In genomic region chr13:98741741-98742435, GRCh38 we compare ENCODE assay signal across 23 cellular contexts. TPM values are rescaled to one million over a fixed set of nuclear protein-coding genes. Genes with fewer than 3 reads are reported as not detected.
A peak's percentile ranks its signal among the peaks of the same experiment; 100 is the strongest.
DNase-seq lines count a peak whose midpoint lies in the region; ATAC-seq, FAIRE-seq and TF ChIP-seq lines count a peak whose summit lies in the region.
"Had no signal": no experiment of that assay in that cellular context is flagged by ENCODE, and none has a peak within 500 bp of the region (broad histone marks: within the 10 kb centered on the region; RNA-seq: fewer than 3 reads in every experiment).

No MANE protein-coding gene starts in this region.

- no peak for TF ChIP-seq POLR2A in HepG2 (IDR thresholded peaks at IDR 0.05; ENCODE audit: insufficient read depth in 1 of 2, low read depth in 2 of 2, low read length in 2 of 2)
- TF ChIP-seq POLR2A in suprapubic skin (IDR thresholded peaks at IDR 0.05): no peak

- CTCF ChIA-PET in HepG2 (lab: Yijun Ruan, JAX; ENCODE audit: low intra/inter-chr PET ratio, low total read pairs): no interaction called here

- H3K27me3 ChIP-seq in HepG2 (ENCODE audit: control insufficient read depth in 1 of 2, insufficient read depth in 2 of 2, low read length in 2 of 2): no peaks in the 10 kb centered on the region
- H3K27me3 ChIP-seq in neural progenitor cell: no peaks in the 10 kb centered on the region
- H3K27me3 ChIP-seq in suprapubic skin: no peaks in the 10 kb centered on the region
- H3K27me3 ChIP-seq: BLaER1, brain microvascular endothelial cell, spleen, tibial artery had no signal

- POLR2A ChIA-PET in HepG2 (lab: Yijun Ruan, JAX): no interaction called here

- peaks cover 22% of the 10 kb centered on the region for H3K9me3 Mint-ChIP-seq in neural progenitor cell

- H3F3A ChIP-seq in neural progenitor cell (ENCODE audit: low read depth): no peaks in the 10 kb centered on the region

- peaks cover 8% of the 10 kb centered on the region for H3K27me3 Mint-ChIP-seq in neural progenitor cell (ENCODE audit: insufficient read depth, low read depth)
- H3K27me3 Mint-ChIP-seq: activated naive CD8-positive, alpha-beta T cell treated with anti-CD3 and anti-CD28 coated beads, Interleukin-2, amount 10 ng/mL, durations not matched to agents 7 days and 5 days had no signal

- TF ChIP-seq CTCF in C4-2B (conservative IDR thresholded peaks at IDR 0.05) (no peak), HepG2 (CRISPR knock-in tag; IDR thresholded peaks at IDR 0.05) (no peak), neural progenitor cell (IDR thresholded peaks at IDR 0.05) (no peak), suprapubic skin (IDR thresholded peaks at IDR 0.05) (no peak)

- H3K4me2 ChIP-seq in HepG2 (ENCODE audit: low read depth, low read length): no peak overlapping the region
- no peak overlapping the region for H3K4me2 ChIP-seq in neural progenitor cell
- H3K4me2 ChIP-seq: BLaER1 had no signal

- intact Hi-C loops in HepG2 (cut with micrococcal nuclease; ENCODE audit: unreplicated experiment): no loop called here

- no peak overlapping the region for H3K27ac Mint-ChIP-seq in neural progenitor cell
- H3K27ac Mint-ChIP-seq: activated CD4-positive, alpha-beta memory T cell treated with anti-CD3 and anti-CD28 coated beads for 36 hours; activated naive CD8-positive, alpha-beta T cell treated with anti-CD3 and anti-CD28 coated beads, Interleukin-2, amount 10 ng/mL, durations not matched to agents 7 days and 5 days; naive thymus-derived CD8-positive, alpha-beta T cell; progenitor cell of endocrine pancreas had no signal

- in situ Hi-C loops in SK-MEL-5 (cut with HindIII; ENCODE audit: low pct_unique_long_range_greater_than_20kb, low sequenced_read_pairs): no loop called here
- in situ Hi-C loops in HepG2 (cut with HindIII; ENCODE audit: extremely low pct_ligation_motif_present, low pct_unique_long_range_greater_than_20kb): no loop called here
- in situ Hi-C loops in G401 (cut with HindIII; ENCODE audit: low sequenced_read_pairs): no loop called here

- H2AFZ ChIP-seq in HepG2 (ENCODE audit: low read length) (no peak overlapping the region), neural progenitor cell (replicated peaks) (no peak overlapping the region)

- H3K27ac ChIP-seq in C4-2B: peak overlapping the region; percentile 2; the same call in 1 of the 2 replicates
- no peak overlapping the region for H3K27ac ChIP-seq in HepG2 (ENCODE audit: extremely low read length, insufficient read depth, low read length)
- H3K27ac ChIP-seq in neural progenitor cell: no peak overlapping the region
- no peak overlapping the region for H3K27ac ChIP-seq in suprapubic skin
- H3K27ac ChIP-seq: BLaER1, brain microvascular endothelial cell, RWPE1, spleen, tibial artery had no signal

- FAIRE-seq in HepG2 (lab: Jason Lieb, UNC) (no peak), urothelium cell line (lab: Jason Lieb, UNC) (no peak)
- FAIRE-seq: GM18507 had no signal

- DNase-seq in H4 (ENCODE audit: low spot score) (peak; percentile 63), SK-MEL-5 (ENCODE audit: low read depth, low spot score) (peak; percentile 17), HepG2 (ENCODE audit: low spot score) (no peak), urothelium cell line (ENCODE audit: low spot score) (no peak), G401 (ENCODE audit: low spot score) (no peak), neural progenitor cell (ENCODE audit: low spot score) (no peak), suprapubic skin (ENCODE audit: low spot score in 2 of 2) (no peak)
- DNase-seq: activated CD4-positive, alpha-beta memory T cell treated with anti-CD3 and anti-CD28 coated beads for 36 hours; activated naive CD8-positive, alpha-beta T cell treated with anti-CD3 and anti-CD28 coated beads, Interleukin-2, amount 10 ng/mL, durations not matched to agents 7 days and 5 days; brain microvascular endothelial cell; glutamatergic neuron; naive thymus-derived CD8-positive, alpha-beta T cell; NCI-H1930; spleen; tibial artery had no signal

- H3K36me3 Mint-ChIP-seq in neural progenitor cell: no peaks in the 10 kb centered on the region
- H3K36me3 Mint-ChIP-seq: activated CD4-positive, alpha-beta memory T cell treated with anti-CD3 and anti-CD28 coated beads for 36 hours; activated naive CD8-positive, alpha-beta T cell treated with anti-CD3 and anti-CD28 coated beads, Interleukin-2, amount 10 ng/mL, durations not matched to agents 7 days and 5 days had no signal

- peak; percentile 62 for ATAC-seq in HepG2
- ATAC-seq: naive thymus-derived CD8-positive, alpha-beta T cell had no signal

- H3K4me3 ChIP-seq in HepG2 (replicated peaks in 1 of 3; ENCODE audit: insufficient read depth in 1 of 3, low read depth in 2 of 3, low read length in 3 of 3): no peak overlapping the region
- no peak overlapping the region for H3K4me3 ChIP-seq in neural progenitor cell
- no peak overlapping the region for H3K4me3 ChIP-seq in suprapubic skin
- H3K4me3 ChIP-seq: BLaER1, HAP-1, spleen, tibial artery had no signal

- no peak for TF ChIP-seq EP300 in HepG2 (IDR thresholded peaks at IDR 0.05; ENCODE audit: low read depth in 2 of 2, low read length in 2 of 2)
- no peak for TF ChIP-seq EP300 in HepG2 (CRISPR knock-in tag; IDR thresholded peaks at IDR 0.05; ENCODE audit: borderline replicate concordance)
- TF ChIP-seq EP300 in suprapubic skin (IDR thresholded peaks at IDR 0.05): no peak

- H3K4me3 Mint-ChIP-seq in neural progenitor cell: no peak overlapping the region
- H3K4me3 Mint-ChIP-seq: activated CD4-positive, alpha-beta memory T cell treated with anti-CD3 and anti-CD28 coated beads for 36 hours; activated naive CD8-positive, alpha-beta T cell treated with anti-CD3 and anti-CD28 coated beads, Interleukin-2, amount 10 ng/mL, durations not matched to agents 7 days and 5 days; naive thymus-derived CD8-positive, alpha-beta T cell had no signal

- BruUV-seq in HepG2 (replicated peaks; lab: Mats Ljungman, UMichigan): no TSS peak

- H3K4me1 Mint-ChIP-seq in neural progenitor cell: no peaks in the 10 kb centered on the region
- H3K4me1 Mint-ChIP-seq: activated naive CD8-positive, alpha-beta T cell treated with anti-CD3 and anti-CD28 coated beads, Interleukin-2, amount 10 ng/mL, durations not matched to agents 7 days and 5 days; naive thymus-derived CD8-positive, alpha-beta T cell had no signal

- H3K79me2 ChIP-seq in HepG2 (ENCODE audit: insufficient read depth, low read length) (no peaks in the 10 kb centered on the region), neural progenitor cell (ENCODE audit: low read depth) (no peaks in the 10 kb centered on the region)

- peaks cover 35% of the 10 kb centered on the region for H3K4me1 ChIP-seq in HepG2 (ENCODE audit: insufficient read depth, low read length)
- no peaks in the 10 kb centered on the region for H3K4me1 ChIP-seq in neural progenitor cell
- H3K4me1 ChIP-seq in suprapubic skin: no peaks in the 10 kb centered on the region
- H3K4me1 ChIP-seq: BLaER1, HAP-1, spleen, tibial artery had no signal

- WGBS in HepG2 (ENCODE audit: low lambda C conversion rate): 31% methylated on average over 3 of the region's 14 CpGs
- WGBS in suprapubic skin: 78% methylated on average over 10 of the region's 14 CpGs

- H4K20me1 ChIP-seq in HepG2 (ENCODE audit: insufficient read depth, low read length) (no peaks in the 10 kb centered on the region), neural progenitor cell (ENCODE audit: low read depth) (no peaks in the 10 kb centered on the region)
- H4K20me1 ChIP-seq: BLaER1 had no signal

- no peak for TF ChIP-seq RAD21 in HepG2 (CRISPR knock-in tag; IDR thresholded peaks at IDR 0.05)

- H3K9me3 ChIP-seq in HepG2 (ENCODE audit: low read length): peaks cover 15% of the 10 kb centered on the region; the same call in 1 of the 2 replicates
- H3K9me3 ChIP-seq in neural progenitor cell (ENCODE audit: low read depth): no peaks in the 10 kb centered on the region
- H3K9me3 ChIP-seq in suprapubic skin: no peaks in the 10 kb centered on the region

- H3K9ac ChIP-seq in HepG2 (ENCODE audit: insufficient read depth, low read depth, low read length) (no peak overlapping the region), neural progenitor cell (no peak overlapping the region)
- H3K9ac ChIP-seq: BLaER1 had no signal

- H3K36me3 ChIP-seq in HepG2 (replicated peaks in 1 of 2; ENCODE audit: control insufficient read depth in 1 of 2, insufficient read depth in 2 of 2, low read length in 2 of 2) (no peaks in the 10 kb centered on the region), neural progenitor cell (no peaks in the 10 kb centered on the region), suprapubic skin (no peaks in the 10 kb centered on the region)
- H3K36me3 ChIP-seq: BLaER1, brain microvascular endothelial cell, HAP-1, spleen, tibial artery had no signal

RNA-seq across cellular contexts. Expression of gene SLC15A1, which starts 10.6 kb away (rescaled TPM):
- not detected in 2 replicates for total RNA-seq in H4 (2014; rRNA removed; shearing (Covaris generic))
- total RNA-seq in SK-MEL-5 (2014; rRNA removed; shearing (Covaris generic)): not detected in 2 replicates
- not detected in 2 replicates for polyA plus RNA-seq in SK-MEL-5 (2015; cell fraction: cytosol; rRNA removed)
- not detected in 2 replicates for polyA plus RNA-seq in SK-MEL-5 (2015; cell fraction: nucleus; rRNA removed)
- total RNA-seq in HepG2 (2016; rRNA removed; fragmentation: Illumina TruSeq; extraction: Trizol) (0.20 TPM in 2 replicates), neural progenitor cell (ENCODE audit: low replicate concordance) (not detected in 2 replicates), suprapubic skin (10 to 100 TPM; 34.1 to 64.3 (median 62.4) TPM)
- total RNA-seq in HepG2 (2016; cell fraction: cytosol; rRNA removed; fragmentation: Illumina TruSeq; extraction: Trizol; ENCODE audit: low read depth): not detected in 2 replicates
- total RNA-seq in HepG2 (2016; cell fraction: insoluble cytoplasmic fraction; rRNA removed; fragmentation: Illumina TruSeq; extraction: Trizol): 0.11 and 0.19 TPM in 2 replicates
- total RNA-seq in HepG2 (2016; cell fraction: membrane; rRNA removed; fragmentation: Illumina TruSeq; extraction: Trizol): 0.15 and 0.17 TPM in 2 replicates
- total RNA-seq in HepG2 (2016; cell fraction: nucleus; rRNA removed; fragmentation: Illumina TruSeq; extraction: Trizol): 0.19 and 0.31 TPM in 2 replicates
- 0.17 and 0.20 TPM in 2 replicates for polyA plus RNA-seq in HepG2 (2011; rRNA removed)
- polyA plus RNA-seq in HepG2 (2011; cell fraction: cytosol; rRNA removed): 0.15 and 0.17 TPM in 2 replicates
- 0.27 and 0.61 TPM in 2 replicates for polyA plus RNA-seq in HepG2 (2011; cell fraction: nucleus; rRNA removed)
- polyA plus RNA-seq in HepG2 (2012): 0.47 and 0.95 TPM in 2 replicates
- polyA plus RNA-seq in HepG2 (2016; cell fraction: cytosol; fragmentation: Illumina TruSeq; extraction: Trizol; ENCODE audit: low read depth): 0.03 TPM in 1 of 2 replicates, not detected in the other
- 0.08 and 0.12 TPM in 2 replicates for polyA plus RNA-seq in HepG2 (2016; cell fraction: insoluble cytoplasmic fraction; fragmentation: Illumina TruSeq; extraction: Trizol; ENCODE audit: low read depth)
- polyA plus RNA-seq in HepG2 (2016; cell fraction: membrane; fragmentation: Illumina TruSeq; extraction: Trizol; ENCODE audit: low read depth): 0.07 TPM in 2 replicates
- 0.33 and 0.34 TPM in 2 replicates for polyA plus RNA-seq in HepG2 (2016; cell fraction: nucleus; fragmentation: Illumina TruSeq; extraction: Trizol; ENCODE audit: insufficient read depth, low read depth)
- polyA minus RNA-seq in HepG2 (2011; rRNA and poly(A)+ RNA removed; ENCODE audit: low replicate concordance): 0.50 TPM in 1 of 2 replicates, not detected in the other
- not detected in 2 replicates for polyA minus RNA-seq in HepG2 (2011; cell fraction: cytosol; rRNA and poly(A)+ RNA removed)
- 0.52 and 0.99 TPM in 2 replicates for polyA minus RNA-seq in HepG2 (2011; cell fraction: nucleus; rRNA and poly(A)+ RNA removed)
- total RNA-seq in G401 (2014; rRNA removed; shearing (Covaris generic)): not detected in 2 replicates
- total RNA-seq: activated CD4-positive, alpha-beta memory T cell treated with anti-CD3 and anti-CD28 coated beads for 36 hours; activated naive CD8-positive, alpha-beta T cell treated with anti-CD3 and anti-CD28 coated beads, Interleukin-2, amount 10 ng/mL, durations not matched to agents 7 days and 5 days; HT-29; lung microvascular endothelial cell; naive thymus-derived CD8-positive, alpha-beta T cell; spleen had no signal
- polyA plus RNA-seq: naive thymus-derived CD8-positive, alpha-beta T cell had no signal

Comparison
In these comparisons a context has a peak if more than half of its experiments do, and no peak if none do; other contexts are left out.
1. DNase-seq: peak in H4 (single experiment) and SK-MEL-5 (single experiment); none in HepG2 (single experiment), urothelium cell line (single experiment), G401 (single experiment), neural progenitor cell (single experiment) and suprapubic skin (0 of 2).
2. RNA of gene SLC15A1, which starts 10.6 kb away (total RNA-seq): 34.1 to 64.3 TPM in suprapubic skin; 0.11 to 0.31 TPM in HepG2, not detected in H4, not detected in SK-MEL-5, not detected in G401 and not detected in neural progenitor cell; every median in the first group is over 10 times any median in the second.